2 cellular contexts compared by ENCODE assay signal in genomic region chr12:32443491-32443890, GRCh38.
TF ChIP-seq lines count a peak whose summit lies in the region.

No MANE protein-coding gene starts in this region.

TF ChIP-seq in GM23338, 12 proteins besides CTCF, POLR2A, EP300 and RAD21:
- TF ChIP-seq STAT1 (IDR thresholded peaks at IDR 0.05; ENCODE audit: unreplicated experiment) (no peak), ZNF114 (CRISPR knock-in tag; IDR thresholded peaks at IDR 0.05) (no peak), CREB1 (CRISPR knock-in tag; IDR thresholded peaks at IDR 0.05; ENCODE audit: low read depth) (no peak), NANOG (IDR thresholded peaks at IDR 0.05; ENCODE audit: borderline replicate concordance) (no peak), ZNF331 (CRISPR knock-in tag; IDR thresholded peaks at IDR 0.05; ENCODE audit: low read depth) (no peak), EZH2 (IDR thresholded peaks at IDR 0.05; ENCODE audit: low read depth, unreplicated experiment) (no peak), JUNB (IDR thresholded peaks at IDR 0.05; ENCODE audit: unreplicated experiment) (no peak), EZH2phosphoT487 (IDR thresholded peaks at IDR 0.05; ENCODE audit: unreplicated experiment) (no peak), POLR2AphosphoS5 (IDR thresholded peaks at IDR 0.05; ENCODE audit: low read depth) (no peak), ZNF462 (CRISPR knock-in tag; IDR thresholded peaks at IDR 0.05) (no peak)
- TF ChIP-seq, protein P1, sequence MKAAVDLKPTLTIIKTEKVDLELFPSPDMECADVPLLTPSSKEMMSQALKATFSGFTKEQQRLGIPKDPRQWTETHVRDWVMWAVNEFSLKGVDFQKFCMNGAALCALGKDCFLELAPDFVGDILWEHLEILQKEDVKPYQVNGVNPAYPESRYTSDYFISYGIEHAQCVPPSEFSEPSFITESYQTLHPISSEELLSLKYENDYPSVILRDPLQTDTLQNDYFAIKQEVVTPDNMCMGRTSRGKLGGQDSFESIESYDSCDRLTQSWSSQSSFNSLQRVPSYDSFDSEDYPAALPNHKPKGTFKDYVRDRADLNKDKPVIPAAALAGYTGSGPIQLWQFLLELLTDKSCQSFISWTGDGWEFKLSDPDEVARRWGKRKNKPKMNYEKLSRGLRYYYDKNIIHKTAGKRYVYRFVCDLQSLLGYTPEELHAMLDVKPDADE (IDR thresholded peaks at IDR 0.05) = no peak
TF ChIP-seq in GM23338: peak in this region for 0.

TF ChIP-seq in H1, 55 proteins besides CTCF, POLR2A, EP300 and RAD21:
- no peak for TF ChIP-seq POU5F1 (IDR thresholded peaks at IDR 0.05; ENCODE audit: low read depth, low read length)
- TF ChIP-seq RFX5 (IDR thresholded peaks at IDR 0.05; ENCODE audit: borderline replicate concordance, low read depth, low read length) = no peak
- no peak for TF ChIP-seq EGR1 (IDR thresholded peaks at IDR 0.05; ENCODE audit: borderline replicate concordance, low read depth, low read length)
- TF ChIP-seq SRF (IDR thresholded peaks at IDR 0.05; ENCODE audit: low read depth, low read length) = no peak
- TF ChIP-seq SP4 (IDR thresholded peaks at IDR 0.05; ENCODE audit: low read length) = no peak
- TF ChIP-seq, protein P2, sequence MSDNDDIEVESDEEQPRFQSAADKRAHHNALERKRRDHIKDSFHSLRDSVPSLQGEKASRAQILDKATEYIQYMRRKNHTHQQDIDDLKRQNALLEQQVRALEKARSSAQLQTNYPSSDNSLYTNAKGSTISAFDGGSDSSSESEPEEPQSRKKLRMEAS (IDR thresholded peaks at IDR 0.05) = no peak
- no peak for TF ChIP-seq RBBP5 (IDR thresholded peaks at IDR 0.05; ENCODE audit: borderline replicate concordance, low read depth, low read length)
- no peak for TF ChIP-seq BACH1 (IDR thresholded peaks at IDR 0.05; ENCODE audit: low read length)
- TF ChIP-seq TBP (IDR thresholded peaks at IDR 0.05; ENCODE audit: low read depth, low read length) = no peak
- no peak for TF ChIP-seq POLR2AphosphoS5 (IDR thresholded peaks at IDR 0.05; ENCODE audit: low read depth, low read length)
- TF ChIP-seq HDAC2 (IDR thresholded peaks at IDR 0.05; ENCODE audit: borderline replicate concordance in 1 of 2, low read depth in 2 of 2, low read length in 2 of 2) = no peak
TF ChIP-seq in H1: peak in this region for 0.
